Comparison of ENCODE assay signal across 8 cellular contexts in the genomic region with DNA sequence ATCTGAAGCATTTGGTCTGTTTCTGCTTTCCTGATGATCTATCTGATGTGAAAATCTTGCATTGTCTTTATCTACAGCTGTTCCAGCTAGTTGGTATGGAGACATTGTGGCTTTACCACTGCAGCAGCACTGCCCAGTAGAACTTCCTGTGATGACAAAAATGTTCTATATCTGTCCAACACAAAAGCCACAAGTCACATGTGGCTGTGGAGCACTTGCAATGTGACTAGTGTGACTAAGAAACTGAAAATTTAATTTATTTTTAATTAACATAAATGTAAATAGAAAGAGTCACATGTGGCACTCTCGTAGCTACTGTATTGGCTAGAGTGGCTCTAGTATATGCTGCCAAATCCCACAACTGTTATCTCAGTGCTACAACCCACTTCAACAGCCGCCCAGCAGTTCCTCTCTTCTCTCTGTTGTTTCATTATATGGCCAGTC.
DNase-seq lines count a peak whose midpoint lies in the region; ATAC-seq and TF ChIP-seq lines count a peak whose summit lies in the region.

No MANE protein-coding gene starts in this region.

- no peak for TF ChIP-seq POLR2A in esophagus squamous epithelium (IDR thresholded peaks at IDR 0.05)

- no peak for TF ChIP-seq CTCF in esophagus squamous epithelium (IDR thresholded peaks at IDR 0.05)

- H3K27ac Mint-ChIP-seq in activated naive CD8-positive, alpha-beta T cell treated with anti-CD3 and anti-CD28 coated beads, Interleukin-2, amount 50 U/mL, for 24 hours, result no peak overlapping the region
- no peak overlapping the region for H3K27ac Mint-ChIP-seq in activated naive CD8-positive, alpha-beta T cell treated with anti-CD3 and anti-CD28 coated beads for 36 hours
- peak overlapping the region in 5 of 6 donors; percentile 39 to 98 (median 84) for H3K27ac Mint-ChIP-seq in naive B cell

- peaks cover 0 to 7% (median 0%) of the 10 kb centered on the region in 3 donors for H3K4me1 ChIP-seq in esophagus squamous epithelium

- H3K9me3 ChIP-seq in esophagus squamous epithelium, result no peaks in the 10 kb centered on the region

- H3K27me3 Mint-ChIP-seq in activated naive CD8-positive, alpha-beta T cell treated with anti-CD3 and anti-CD28 coated beads, Interleukin-2, amount 50 U/mL, for 24 hours, result no peaks in the 10 kb centered on the region
- no peaks in the 10 kb centered on the region for H3K27me3 Mint-ChIP-seq in activated naive CD8-positive, alpha-beta T cell treated with anti-CD3 and anti-CD28 coated beads for 36 hours
- H3K27me3 Mint-ChIP-seq in naive B cell, result no peaks in the 10 kb centered on the region

- H3K36me3 ChIP-seq in esophagus squamous epithelium, result no peaks in the 10 kb centered on the region

- no peaks in the 10 kb centered on the region for H3K27me3 ChIP-seq in esophagus squamous epithelium

- intact Hi-C loops in esophagus squamous epithelium (cut with DNase I), result no loop called here

- H3K4me1 Mint-ChIP-seq in activated naive CD8-positive, alpha-beta T cell treated with anti-CD3 and anti-CD28 coated beads, Interleukin-2, amount 50 U/mL, for 24 hours, result peaks cover 21% of the 10 kb centered on the region
- no peaks in the 10 kb centered on the region for H3K4me1 Mint-ChIP-seq in activated naive CD8-positive, alpha-beta T cell treated with anti-CD3 and anti-CD28 coated beads for 36 hours
- H3K4me1 Mint-ChIP-seq in naive B cell, result peaks cover 51 to 61% (median 53%) of the 10 kb centered on the region in 3 donors

- no peak overlapping the region for H3K27ac ChIP-seq in esophagus squamous epithelium

- H3K36me3 Mint-ChIP-seq in activated naive CD8-positive, alpha-beta T cell treated with anti-CD3 and anti-CD28 coated beads, Interleukin-2, amount 50 U/mL, for 24 hours (ENCODE audit: low read depth), result no peaks in the 10 kb centered on the region
- no peaks in the 10 kb centered on the region for H3K36me3 Mint-ChIP-seq in activated naive CD8-positive, alpha-beta T cell treated with anti-CD3 and anti-CD28 coated beads for 36 hours
- H3K36me3 Mint-ChIP-seq in naive B cell, result no peaks in the 10 kb centered on the region

- no peaks in the 10 kb centered on the region for H3K9me3 Mint-ChIP-seq in activated naive CD8-positive, alpha-beta T cell treated with anti-CD3 and anti-CD28 coated beads, Interleukin-2, amount 50 U/mL, for 24 hours
- no peaks in the 10 kb centered on the region for H3K9me3 Mint-ChIP-seq in activated naive CD8-positive, alpha-beta T cell treated with anti-CD3 and anti-CD28 coated beads for 36 hours
- peaks cover 0 to 4% (median 0%) of the 10 kb centered on the region in 7 donors for H3K9me3 Mint-ChIP-seq in naive B cell

- 54 to 75% methylated on average over 2 of the region's 2 CpGs for WGBS in esophagus squamous epithelium, 2 donors

- no peak overlapping the region for H3K4me3 ChIP-seq in esophagus squamous epithelium

- ATAC-seq in activated naive CD8-positive, alpha-beta T cell treated with anti-CD3 and anti-CD28 coated beads, Interleukin-2, amount 50 U/mL, for 24 hours, result peak; percentile 55
- ATAC-seq in HG03025 (IDR thresholded peaks at IDR 0.05; ENCODE audit: low FRiP score, unreplicated experiment) (peak; percentile 88), naive B cell (ENCODE audit: low read depth in 2 of 2) (peak; percentile 53 to 56)

- no peak overlapping the region for H3K4me3 Mint-ChIP-seq in activated naive CD8-positive, alpha-beta T cell treated with anti-CD3 and anti-CD28 coated beads, Interleukin-2, amount 50 U/mL, for 24 hours
- no peak overlapping the region for H3K4me3 Mint-ChIP-seq in activated naive CD8-positive, alpha-beta T cell treated with anti-CD3 and anti-CD28 coated beads for 36 hours
- peak overlapping the region in 2 of 8 donors; percentile 10 to 50 for H3K4me3 Mint-ChIP-seq in naive B cell

- DNase-seq in activated naive CD8-positive, alpha-beta T cell treated with anti-CD3 and anti-CD28 coated beads, Interleukin-2, amount 50 U/mL, for 24 hours, result no peak
- DNase-seq in activated naive CD8-positive, alpha-beta T cell treated with anti-CD3 and anti-CD28 coated beads for 36 hours, result no peak
- peak; percentile 88 for DNase-seq in RPMI7951 (ENCODE audit: low read depth)
- DNase-seq in naive B cell, result peak; percentile 76
- no peak for DNase-seq in NCI-H2081 treated with DMSO at 0.1 percent for 48 hours (lab: John Stamatoyannopoulos, UW)
- no peak for DNase-seq in cerebellar nuclear complex (lab: John Stamatoyannopoulos, UW)
- DNase-seq in esophagus squamous epithelium (lab: John Stamatoyannopoulos, UW), result no peak

Comparison
In these comparisons a context has a peak if more than half of its experiments do, and no peak if none do; other contexts are left out.
1. DNase-seq: peak in RPMI7951 (single experiment) and naive B cell (single experiment); none in activated naive CD8-positive, alpha-beta T cell treated with anti-CD3 and anti-CD28 coated beads, Interleukin-2, amount 50 U/mL, for 24 hours (single experiment), activated naive CD8-positive, alpha-beta T cell treated with anti-CD3 and anti-CD28 coated beads for 36 hours (single experiment), NCI-H2081 treated with DMSO at 0.1 percent for 48 hours (single experiment), cerebellar nuclear complex (0 of 2) and esophagus squamous epithelium (single experiment).
2. H3K27ac Mint-ChIP-seq: peak in naive B cell (5 of 6); none in activated naive CD8-positive, alpha-beta T cell treated with anti-CD3 and anti-CD28 coated beads, Interleukin-2, amount 50 U/mL, for 24 hours (single experiment) and activated naive CD8-positive, alpha-beta T cell treated with anti-CD3 and anti-CD28 coated beads for 36 hours (single experiment).
3. Peak in every context shown above with its lines, with median percentiles within 50 percentile points of each other: ATAC-seq.